Comparison of ENCODE assay signal across 28 cellular contexts in the genomic region with DNA sequence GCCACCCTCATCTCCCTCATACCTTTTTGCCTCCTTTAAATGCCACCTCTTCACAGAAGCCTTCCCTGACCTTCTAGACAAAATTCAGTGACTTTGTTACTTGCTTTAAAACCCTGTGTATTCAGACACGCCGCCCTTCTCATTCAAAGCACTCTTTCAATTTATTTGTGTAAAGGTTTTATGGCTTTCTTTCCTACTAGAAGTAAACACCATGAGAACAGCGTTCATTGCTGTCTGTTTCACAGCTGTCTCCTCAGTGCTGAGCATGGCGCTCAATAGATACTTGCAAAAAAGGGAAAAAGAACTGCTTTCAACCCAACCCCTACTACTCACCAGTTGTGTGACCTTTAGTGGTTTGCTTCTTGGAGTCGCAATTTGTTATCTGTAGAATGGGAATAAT. TPM values are rescaled to one million over a fixed set of nuclear protein-coding genes. Genes with fewer than 3 reads are reported as not detected.
DNase-seq lines count a peak whose midpoint lies in the region; ATAC-seq and TF ChIP-seq lines count a peak whose summit lies in the region.
"Had no signal": no experiment of that assay in that cellular context is flagged by ENCODE, and none has a peak within 500 bp of the region (broad histone marks: within the 10 kb centered on the region; RNA-seq: fewer than 3 reads in every experiment).

No MANE protein-coding gene starts in this region.

- no peaks in the 10 kb centered on the region for H3K27me3 Mint-ChIP-seq in activated naive CD4-positive, alpha-beta T cell treated with anti-CD3 and anti-CD28 coated beads, Interleukin-2, amount 50 U/mL, for 24 hours
- H3K27me3 Mint-ChIP-seq in WTC11 (ENCODE audit: low read depth), result no peaks in the 10 kb centered on the region
- no peaks in the 10 kb centered on the region for H3K27me3 Mint-ChIP-seq in naive B cell
- no peaks in the 10 kb centered on the region for H3K27me3 Mint-ChIP-seq in activated CD8-positive, alpha-beta T cell treated with anti-CD3 and anti-CD28 coated beads for 36 hours
- H3K27me3 Mint-ChIP-seq in endodermal cell (ENCODE audit: insufficient read depth), result no peaks in the 10 kb centered on the region
- H3K27me3 Mint-ChIP-seq: CD4-positive, CD25-positive, alpha-beta regulatory T cell had no signal

- no peak overlapping the region for H3K27ac ChIP-seq in endodermal cell (ENCODE audit: low read depth, low read length)
- H3K27ac ChIP-seq: 22Rv1, GM23248 had no signal

- POLR2A ChIA-PET in WTC11 (lab: Charles Lee), result no interaction called here
- POLR2A ChIA-PET in activated CD8-positive, alpha-beta T cell treated with anti-CD3 and anti-CD28 coated beads for 36 hours (lab: Charles Lee), result interaction anchor here (1.0 to 1.2 kb wide), 2 partner anchors 10 to 99 kb away, joined by 3 read pairs; no protein-coding TSS in a partner anchor

- no peaks in the 10 kb centered on the region for H3K36me3 ChIP-seq in endodermal cell (ENCODE audit: control insufficient read depth, insufficient read depth, low read length)

- no peaks in the 10 kb centered on the region for H3K9me3 ChIP-seq in endodermal cell (ENCODE audit: control insufficient read depth, low read length)

- peak overlapping the region; percentile 2 for H3K27ac Mint-ChIP-seq in activated naive CD4-positive, alpha-beta T cell treated with anti-CD3 and anti-CD28 coated beads, Interleukin-2, amount 50 U/mL, for 24 hours
- H3K27ac Mint-ChIP-seq in WTC11 (peak overlapping the region; percentile 0; the same call in 1 of the 2 replicates), naive B cell (peak overlapping the region in 4 of 6 donors; percentile 18 to 53 (median 35)), endodermal cell (no peak overlapping the region)
- no peak overlapping the region for H3K27ac Mint-ChIP-seq in activated CD8-positive, alpha-beta T cell treated with anti-CD3 and anti-CD28 coated beads for 36 hours

- H3K4me1 Mint-ChIP-seq in activated naive CD4-positive, alpha-beta T cell treated with anti-CD3 and anti-CD28 coated beads, Interleukin-2, amount 50 U/mL, for 24 hours, result peaks cover 74% of the 10 kb centered on the region
- peaks cover 16% of the 10 kb centered on the region for H3K4me1 Mint-ChIP-seq in WTC11
- peaks cover 32 to 70% (median 67%) of the 10 kb centered on the region in 3 donors for H3K4me1 Mint-ChIP-seq in naive B cell
- H3K4me1 Mint-ChIP-seq in activated CD8-positive, alpha-beta T cell treated with anti-CD3 and anti-CD28 coated beads for 36 hours (ENCODE audit: low read depth), result peaks cover 55% of the 10 kb centered on the region
- H3K4me1 Mint-ChIP-seq in endodermal cell, result peaks cover 52% of the 10 kb centered on the region

- no peak overlapping the region for H3K4me3 Mint-ChIP-seq in activated naive CD4-positive, alpha-beta T cell treated with anti-CD3 and anti-CD28 coated beads, Interleukin-2, amount 50 U/mL, for 24 hours
- H3K4me3 Mint-ChIP-seq in WTC11 (no peak overlapping the region), naive B cell (peak overlapping the region in 1 of 8 donors; percentile 17), endodermal cell (no peak overlapping the region)
- no peak overlapping the region for H3K4me3 Mint-ChIP-seq in activated CD8-positive, alpha-beta T cell treated with anti-CD3 and anti-CD28 coated beads for 36 hours
- H3K4me3 Mint-ChIP-seq: CD4-positive, CD25-positive, alpha-beta regulatory T cell had no signal

- TF ChIP-seq CTCF in WTC11 (IDR thresholded peaks at IDR 0.05) (no peak), endodermal cell (conservative IDR thresholded peaks at IDR 0.05) (no peak)
- no peak for TF ChIP-seq CTCF in activated CD8-positive, alpha-beta T cell treated with anti-CD3 and anti-CD28 coated beads for 36 hours (IDR thresholded peaks at IDR 0.05)

- DNase-seq in activated naive CD4-positive, alpha-beta T cell (lab: John Stamatoyannopoulos, UW), result no peak
- DNase-seq in WTC11 (ENCODE audit: low spot score), result no peak
- DNase-seq in naive B cell, result no peak
- DNase-seq in SK-N-DZ (ENCODE audit: low spot score), result no peak
- DNase-seq in activated CD8-positive, alpha-beta T cell treated with anti-CD3 and anti-CD28 coated beads for 36 hours, result no peak
- no peak for DNase-seq in endodermal cell
- DNase-seq: ACHN; CD4-positive, CD25-positive, alpha-beta regulatory T cell; DMS53; GM23248; H7; Karpas-422; MV-4-11; NCI-H1105; NCI-H146; NCI-H1930; NCI-H2107; NCI-H524; NCI-H748 treated with DMSO at 0.1 percent for 48 hours; SIG-M5 had no signal

- 91 to 100% methylated on average over 1 to 5 of the region's 5 CpGs for WGBS in endodermal cell (ENCODE audit: insufficient coverage in 1 of 2, insufficient read length in 1 of 2), 2 experiments

- H3K4me1 ChIP-seq in endodermal cell (ENCODE audit: control insufficient read depth, insufficient read depth, low read length), result peaks cover 22% of the 10 kb centered on the region

- CTCF ChIA-PET in WTC11 (lab: Charles Lee), result no interaction called here
- CTCF ChIA-PET in activated CD8-positive, alpha-beta T cell treated with anti-CD3 and anti-CD28 coated beads for 36 hours (lab: Charles Lee), result no interaction called here

- no peaks in the 10 kb centered on the region for H3K9me3 Mint-ChIP-seq in activated naive CD4-positive, alpha-beta T cell treated with anti-CD3 and anti-CD28 coated beads, Interleukin-2, amount 50 U/mL, for 24 hours
- H3K9me3 Mint-ChIP-seq in WTC11, result no peaks in the 10 kb centered on the region
- H3K9me3 Mint-ChIP-seq in naive B cell, result no peaks in the 10 kb centered on the region
- H3K9me3 Mint-ChIP-seq in activated CD8-positive, alpha-beta T cell treated with anti-CD3 and anti-CD28 coated beads for 36 hours, result no peaks in the 10 kb centered on the region
- H3K9me3 Mint-ChIP-seq in endodermal cell, result no peaks in the 10 kb centered on the region

- intact Hi-C loops in activated CD8-positive, alpha-beta T cell treated with anti-CD3 and anti-CD28 coated beads for 36 hours (cut with micrococcal nuclease), result no loop called here

- no peak overlapping the region for H3K9ac ChIP-seq in endodermal cell (ENCODE audit: extremely low read depth, low read length, poor library complexity, severe bottlenecking)
- H3K9ac ChIP-seq: GM23248 had no signal

- ATAC-seq in WTC11, result no peak
- ATAC-seq in naive B cell (ENCODE audit: low read depth in 2 of 2), result no peak
- no peak for ATAC-seq in activated CD8-positive, alpha-beta T cell treated with anti-CD3 and anti-CD28 coated beads for 36 hours
- ATAC-seq: HepG2 had no signal

- no peaks in the 10 kb centered on the region for H3K36me3 Mint-ChIP-seq in activated naive CD4-positive, alpha-beta T cell treated with anti-CD3 and anti-CD28 coated beads, Interleukin-2, amount 50 U/mL, for 24 hours
- H3K36me3 Mint-ChIP-seq in WTC11 (no peaks in the 10 kb centered on the region), naive B cell (no peaks in the 10 kb centered on the region), endodermal cell (ENCODE audit: low read depth) (peaks cover 4% of the 10 kb centered on the region)
- peaks cover 5% of the 10 kb centered on the region for H3K36me3 Mint-ChIP-seq in activated CD8-positive, alpha-beta T cell treated with anti-CD3 and anti-CD28 coated beads for 36 hours (ENCODE audit: low read depth)
- H3K36me3 Mint-ChIP-seq: CD4-positive, CD25-positive, alpha-beta regulatory T cell had no signal

- H3K27me3 ChIP-seq in endodermal cell (ENCODE audit: control insufficient read depth, insufficient read depth, low read length, poor library complexity, severe bottlenecking), result no peaks in the 10 kb centered on the region

- no peak overlapping the region for H3K4me3 ChIP-seq in endodermal cell (ENCODE audit: low read length)
- H3K4me3 ChIP-seq: GM23248 had no signal

TF ChIP-seq in WTC11, 78 proteins besides CTCF, POLR2A, EP300 and RAD21 (continues in another document):
- TF ChIP-seq MYBL2 (CRISPR knock-in tag; IDR thresholded peaks at IDR 0.05), result no peak
- no peak for TF ChIP-seq FOXK1 (CRISPR knock-in tag; IDR thresholded peaks at IDR 0.05)
- TF ChIP-seq GABPB1 (CRISPR knock-in tag; IDR thresholded peaks at IDR 0.05), result no peak
- TF ChIP-seq, protein P1, sequence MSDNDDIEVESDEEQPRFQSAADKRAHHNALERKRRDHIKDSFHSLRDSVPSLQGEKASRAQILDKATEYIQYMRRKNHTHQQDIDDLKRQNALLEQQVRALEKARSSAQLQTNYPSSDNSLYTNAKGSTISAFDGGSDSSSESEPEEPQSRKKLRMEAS (CRISPR knock-in tag; IDR thresholded peaks at IDR 0.05), result no peak
- TF ChIP-seq ZNF263 (CRISPR knock-in tag; IDR thresholded peaks at IDR 0.05; ENCODE audit: low read depth), result no peak
- no peak for TF ChIP-seq CREB1 (CRISPR knock-in tag; IDR thresholded peaks at IDR 0.05)
- no peak for TF ChIP-seq OVOL2 (CRISPR knock-in tag; IDR thresholded peaks at IDR 0.05; ENCODE audit: borderline replicate concordance)
- TF ChIP-seq TEAD1 (CRISPR knock-in tag; IDR thresholded peaks at IDR 0.05), result no peak

RNA-seq across cellular contexts. Expression of a gene that starts 17.0 kb away (rescaled TPM):
- total RNA-seq in WTC11 (2021) (9.3 to 11.7 TPM (median 11.7 TPM) in 3 replicates), endodermal cell (10 to 100 TPM; 28.1 to 28.8 TPM)
- polyA plus RNA-seq in naive B cell (ENCODE audit: low read depth in 6 of 6), result 1 to 10 TPM; 2.5 to 7.2 (median 4.9) TPM
- 1.7 and 2.5 TPM in 2 replicates for polyA plus RNA-seq in SK-N-DZ (2014; cell fraction: cytosol; rRNA removed)
- 4.0 and 8.1 TPM in 2 replicates for polyA plus RNA-seq in SK-N-DZ (2014; cell fraction: nucleus; rRNA removed)
- 10 to 100 TPM; 22.5 to 25.9 TPM for total RNA-seq in activated CD8-positive, alpha-beta T cell treated with anti-CD3 and anti-CD28 coated beads for 36 hours
- polyA plus RNA-seq in endodermal cell (2013, experiment 1 of 2), result 13.7 TPM
- polyA plus RNA-seq in endodermal cell (2013, experiment 2 of 2), result 12.5 TPM

RNA-seq across cellular contexts. Expression of a gene that starts 17.0 kb away (rescaled TPM):
- 53.0 to 59.4 TPM (median 58.4 TPM) in 3 replicates for total RNA-seq in WTC11 (2021)
- polyA plus RNA-seq in naive B cell (ENCODE audit: low read depth in 6 of 6), result 100 to 1,000 TPM in 1 of 6 donors, 10 to 100 TPM in 5; 62.0 to 113 (median 75.0) TPM
- polyA plus RNA-seq in SK-N-DZ (2014; cell fraction: cytosol; rRNA removed), result 69.1 and 80.2 TPM in 2 replicates
- 31.5 and 47.6 TPM in 2 replicates for polyA plus RNA-seq in SK-N-DZ (2014; cell fraction: nucleus; rRNA removed)
- total RNA-seq in activated CD8-positive, alpha-beta T cell treated with anti-CD3 and anti-CD28 coated beads for 36 hours, result 10 to 100 TPM; 85.0 to 85.5 TPM
- total RNA-seq in endodermal cell, result 100 to 1,000 TPM in 1 of 2 donors, 10 to 100 TPM in 1; 91.8 to 103 TPM
- 74.3 TPM for polyA plus RNA-seq in endodermal cell (2013, experiment 1 of 2)
- polyA plus RNA-seq in endodermal cell (2013, experiment 2 of 2), result 82.7 TPM

RNA-seq across cellular contexts. Expression of a gene that starts 31.5 kb away (rescaled TPM):
- 1.3 TPM in 1 of 3 replicates, not detected in the others for total RNA-seq in WTC11 (2021)
- polyA plus RNA-seq in naive B cell (ENCODE audit: low read depth in 6 of 6), result not detected
- polyA plus RNA-seq in SK-N-DZ (2014; cell fraction: cytosol; rRNA removed), result not detected in 2 replicates
- polyA plus RNA-seq in SK-N-DZ (2014; cell fraction: nucleus; rRNA removed), result not detected in 2 replicates
- not detected for total RNA-seq in activated CD8-positive, alpha-beta T cell treated with anti-CD3 and anti-CD28 coated beads for 36 hours
- total RNA-seq in endodermal cell, result not detected
- polyA plus RNA-seq in endodermal cell (2013, experiment 1 of 2), result not detected
- not detected for polyA plus RNA-seq in endodermal cell (2013, experiment 2 of 2)
- total RNA-seq: Daoy, G401, GM23248, H7, HepG2, HT1080, M059J had no signal
- polyA plus RNA-seq: BJ; CD4-positive, CD25-positive, alpha-beta regulatory T cell; GM23248; HepG2 had no signal

Comparison
In these comparisons a context has a peak if more than half of its experiments do, and no peak if none do; other contexts are left out.
1. H3K27ac Mint-ChIP-seq: peak in activated naive CD4-positive, alpha-beta T cell treated with anti-CD3 and anti-CD28 coated beads, Interleukin-2, amount 50 U/mL, for 24 hours (single experiment), WTC11 (single experiment) and naive B cell (4 of 6); none in activated CD8-positive, alpha-beta T cell treated with anti-CD3 and anti-CD28 coated beads for 36 hours (single experiment) and endodermal cell (single experiment).